Comparison of ENCODE assay signal across 19 cellular contexts in the genomic region with DNA sequence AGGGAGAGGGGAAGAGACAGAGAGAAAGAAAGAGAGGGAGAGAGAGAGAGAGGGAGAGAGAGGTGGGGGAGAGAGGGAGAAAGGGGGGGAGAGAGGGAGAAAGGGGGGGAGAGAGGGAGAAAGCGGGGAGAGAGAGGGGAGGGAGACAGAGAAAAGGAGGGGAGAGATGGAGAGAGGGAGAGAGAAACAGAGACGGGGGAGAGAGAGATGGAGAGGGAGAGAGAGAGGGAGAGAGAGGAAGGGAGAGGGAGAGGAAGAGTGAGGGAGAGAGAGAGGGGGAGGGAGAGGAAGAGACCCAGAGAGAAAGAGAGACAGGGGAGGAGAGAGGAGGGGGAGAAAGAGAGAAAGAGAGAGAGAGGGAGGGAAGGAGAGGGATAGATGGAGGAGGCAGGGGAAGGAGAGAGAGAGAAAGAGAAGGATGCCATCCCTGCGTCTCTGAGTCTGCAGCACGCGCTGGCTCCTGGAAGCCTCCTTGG.
"Had no signal": no experiment of that assay in that cellular context is flagged by ENCODE, and none has a peak within 500 bp of the region (broad histone marks: within the 10 kb centered on the region; RNA-seq: fewer than 3 reads in every experiment).

No MANE protein-coding gene starts in this region.

- H3K4me3 ChIP-seq: left lung, lower lobe of right lung, neural progenitor cell, ovary, prostate gland, sigmoid colon, tibial nerve, uterus had no signal

- DNase-seq: left lung; mammary epithelial cell; mesendoderm; naive B cell; nephron progenitor cell; retina; stimulated activated CD4-positive, alpha-beta T cell treated with anti-CD3 and anti-CD28 coated beads, Interleukin-1b, Interleukin-23, amount 100 ng/mL, for 48 hours; stimulated activated CD4-positive, alpha-beta T cell treated with anti-CD3 and anti-CD28 coated beads, Interleukin-2, amount 100 ng/mL, for 48 hours; stimulated activated CD4-positive, alpha-beta T cell treated with anti-CD3 and anti-CD28 coated beads, Interleukin-4, amount 100 ng/mL, for 4 hours; stimulated activated CD8-positive, alpha-beta memory T cell treated with anti-CD3 and anti-CD28 coated beads, Interleukin-4, amount 100 ng/mL, for 48 hours; stimulated activated naive CD4-positive, alpha-beta T cell treated with Interleukin-2 at 50 U/mL for 16 hours; stimulated activated naive CD8-positive, alpha-beta T cell treated with anti-CD3 and anti-CD28 coated beads, Interleukin-15, amount 100 ng/mL, for 72 hours; uterus had no signal

- H3K27me3 ChIP-seq: left lung, neural progenitor cell, ovary, sigmoid colon, tibial nerve, uterus had no signal

- H3K4me2 ChIP-seq: neural progenitor cell had no signal

- H2AFZ ChIP-seq: neural progenitor cell had no signal

- H3K27ac ChIP-seq: left lung, lower lobe of right lung, neural progenitor cell, ovary, prostate gland, sigmoid colon, tibial nerve, uterus had no signal

- H3K9ac ChIP-seq: neural progenitor cell had no signal

- H3K9me3 ChIP-seq: left lung, ovary, prostate gland, sigmoid colon, uterus had no signal

- H3K4me1 ChIP-seq: left lung, lower lobe of right lung, neural progenitor cell, prostate gland, tibial nerve, uterus had no signal

- H3K36me3 ChIP-seq: left lung, lower lobe of right lung, neural progenitor cell, ovary, prostate gland, sigmoid colon, tibial nerve, uterus had no signal
